23 cellular contexts compared by ENCODE assay signal in the genomic region with DNA sequence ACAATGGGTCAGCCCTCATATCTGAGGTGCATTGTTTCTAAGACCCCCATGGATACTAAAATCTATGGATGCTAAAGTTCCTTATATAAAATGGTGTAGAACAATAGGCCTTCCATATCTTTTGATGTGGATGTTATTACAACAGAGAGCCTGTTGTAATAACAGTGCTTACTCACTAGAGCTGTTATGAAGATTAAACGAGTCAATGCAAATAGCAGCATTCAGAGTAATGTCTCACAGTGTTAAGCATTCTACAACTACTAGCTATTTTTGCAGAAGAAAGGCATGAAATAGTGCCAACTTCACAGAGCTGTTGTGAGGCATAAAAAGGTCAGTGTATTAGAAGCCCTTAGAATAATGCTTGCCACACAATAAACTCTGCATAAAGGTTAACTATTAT. TPM values are rescaled to one million over a fixed set of nuclear protein-coding genes. Genes with fewer than 3 reads are reported as not detected.
DNase-seq lines count a peak whose midpoint lies in the region; FAIRE-seq and TF ChIP-seq lines count a peak whose summit lies in the region.
"Had no signal": no experiment of that assay in that cellular context is flagged by ENCODE, and none has a peak within 500 bp of the region (broad histone marks: within the 10 kb centered on the region; RNA-seq: fewer than 3 reads in every experiment).

No MANE protein-coding gene starts in this region.

- TF ChIP-seq CTCF in bronchial epithelial cell (IDR thresholded peaks at IDR 0.05; ENCODE audit: insufficient read depth, low read length, severe bottlenecking) (no peak), fibroblast of pulmonary artery (IDR thresholded peaks at IDR 0.05; ENCODE audit: low read length, missing control alignments) (no peak), transverse colon (IDR thresholded peaks at IDR 0.05) (no peak)

- 26 to 32% methylated on average over 1 of the region's 1 CpG for WGBS in GM23248 (ENCODE audit: low coverage in 1 of 2, low lambda C conversion rate in 2 of 2, missing lambda C conversion rate in 2 of 2), 2 experiments
- WGBS in transverse colon (ENCODE audit: low coverage in 1 of 2), 2 donors: 30 to 38% methylated on average over 1 of the region's 1 CpG

- no peaks in the 10 kb centered on the region for H3K9me3 ChIP-seq in GM23248 (ENCODE audit: low read depth)
- no peaks in the 10 kb centered on the region for H3K9me3 ChIP-seq in transverse colon
- H3K9me3 ChIP-seq: Caco-2, MG63 had no signal

- no peaks in the 10 kb centered on the region for H3F3A ChIP-seq in GM23248 (ENCODE audit: insufficient read depth)

- H3K36me3 ChIP-seq in GM23248 (ENCODE audit: low read depth) (no peaks in the 10 kb centered on the region), bronchial epithelial cell (ENCODE audit: control insufficient read depth, insufficient read depth, low read length) (no peaks in the 10 kb centered on the region), transverse colon (no peaks in the 10 kb centered on the region)
- H3K36me3 ChIP-seq: MG63 had no signal

- H3K9ac ChIP-seq in GM23248: no peak overlapping the region

- H3K79me2 ChIP-seq in GM23248 (ENCODE audit: insufficient read depth): no peaks in the 10 kb centered on the region

- H2AFZ ChIP-seq in GM23248: no peak overlapping the region
- H2AFZ ChIP-seq: GM23338 had no signal

- peaks cover 1% of the 10 kb centered on the region; the same call in 1 of the 2 replicates for H3K9me2 ChIP-seq in GM23248 (ENCODE audit: insufficient read depth)

- H3K4me1 ChIP-seq in GM23248 (ENCODE audit: insufficient read depth) (no peaks in the 10 kb centered on the region), transverse colon (no peaks in the 10 kb centered on the region)
- H3K4me1 ChIP-seq: Caco-2 had no signal

- H3K27ac ChIP-seq in GM23248: no peak overlapping the region
- no peak overlapping the region for H3K27ac ChIP-seq in transverse colon
- H3K27ac ChIP-seq: SK-N-MC had no signal

- in situ Hi-C loops in GM23248 (cut with MboI): loop anchor here (25.0 kb wide), 1 partner anchor 1195 kb away; no protein-coding TSS in a partner anchor
- in situ Hi-C loops in transverse colon (cut with MboI; ENCODE audit: low pct_ligation_motif_present in 1 of 4, low pct_unique_long_range_greater_than_20kb in 1 of 4, low sequenced_read_pairs in 3 of 4): no loop called here

- intact Hi-C loops in transverse colon (cut with DNase I; ENCODE audit: low total_unique reads): no loop called here

- TF ChIP-seq POLR2A in transverse colon (IDR thresholded peaks at IDR 0.05): no peak

- H3K27me3 ChIP-seq in GM23248 (replicated peaks; ENCODE audit: insufficient read depth): no peaks in the 10 kb centered on the region
- no peaks in the 10 kb centered on the region for H3K27me3 ChIP-seq in bronchial epithelial cell (ENCODE audit: control insufficient read depth, insufficient read depth, low read length)
- H3K27me3 ChIP-seq in transverse colon: no peaks in the 10 kb centered on the region
- H3K27me3 ChIP-seq: MG63 had no signal

- H3K4me3 ChIP-seq in GM23248 (no peak overlapping the region), bronchial epithelial cell (ENCODE audit: low read depth, low read length) (no peak overlapping the region), fibroblast of pulmonary artery (replicated peaks; ENCODE audit: low read depth, low read length) (no peak overlapping the region), transverse colon (no peak overlapping the region)
- H3K4me3 ChIP-seq: GM23338, MG63, SK-N-MC had no signal

- no peak for FAIRE-seq in bronchial epithelial cell (lab: Jason Lieb, UNC)
- FAIRE-seq: HTR-8/SVneo had no signal

- TF ChIP-seq EP300 in transverse colon (IDR thresholded peaks at IDR 0.05; ENCODE audit: low read depth): no peak

- DNase-seq in GM23248 (peak; percentile 37), bronchial epithelial cell (ENCODE audit: low read depth) (peak; percentile 45), fibroblast of pulmonary artery (ENCODE audit: low read depth) (peak; percentile 73), A172 (ENCODE audit: low spot score) (no peak), transverse colon (no peak), NCI-H2196 treated with DMSO at 0.1 percent for 48 hours (lab: John Stamatoyannopoulos, UW; ENCODE audit: unreplicated experiment) (no peak)
- DNase-seq in NK-92 treated with Interleukin-12 subunit alpha and Interleukin-12 subunit beta, amount 100 ng/mL, for 24 hours (lab: John Stamatoyannopoulos, UW): no peak
- DNase-seq: ACHN; Caco-2; CD4-positive, CD25-positive, alpha-beta regulatory T cell; GDM1; IMR-90; Karpas-422; MG63; NCI-H1105; NCI-H1694; NCI-H510A; NCI-H748 treated with DMSO at 0.1 percent for 48 hours; SHP77 had no signal

- H3K4me2 ChIP-seq in GM23248 (ENCODE audit: unreplicated experiment): no peak overlapping the region
- H3K4me2 ChIP-seq: GM23338 had no signal

- H4K20me1 ChIP-seq in GM23248 (ENCODE audit: insufficient read depth): no peaks in the 10 kb centered on the region

RNA-seq across cellular contexts. Expression of a gene that starts 13.0 kb away (rescaled TPM):
- 2.4 and 4.2 TPM in 2 replicates for total RNA-seq in GM23248 (2014; rRNA removed; shearing (Covaris generic))
- 0.20 and 0.29 TPM in 2 replicates for polyA plus RNA-seq in GM23248 (2016; fragmentation: Nextera tagmentation; extraction: Ambion mirVana)
- total RNA-seq in bronchial epithelial cell (under 0.01 and 0.26 TPM in 2 replicates), transverse colon (under 1 TPM; 0.27 to 0.79 (median 0.49) TPM)
- 2.4 and 2.8 TPM in 2 replicates for total RNA-seq in A172 (2014; rRNA removed; shearing (Covaris generic))
- total RNA-seq: CD4-positive, CD25-positive, alpha-beta regulatory T cell; OCI-LY7 had no signal

Comparison
In these comparisons a context has a peak if more than half of its experiments do, and no peak if none do; other contexts are left out.
1. DNase-seq: peak in GM23248 (single experiment), bronchial epithelial cell (single experiment) and fibroblast of pulmonary artery (single experiment); none in A172 (single experiment), transverse colon (single experiment), NCI-H2196 treated with DMSO at 0.1 percent for 48 hours (single experiment) and NK-92 treated with Interleukin-12 subunit alpha and Interleukin-12 subunit beta, amount 100 ng/mL, for 24 hours (single experiment).